In the genomic region with DNA sequence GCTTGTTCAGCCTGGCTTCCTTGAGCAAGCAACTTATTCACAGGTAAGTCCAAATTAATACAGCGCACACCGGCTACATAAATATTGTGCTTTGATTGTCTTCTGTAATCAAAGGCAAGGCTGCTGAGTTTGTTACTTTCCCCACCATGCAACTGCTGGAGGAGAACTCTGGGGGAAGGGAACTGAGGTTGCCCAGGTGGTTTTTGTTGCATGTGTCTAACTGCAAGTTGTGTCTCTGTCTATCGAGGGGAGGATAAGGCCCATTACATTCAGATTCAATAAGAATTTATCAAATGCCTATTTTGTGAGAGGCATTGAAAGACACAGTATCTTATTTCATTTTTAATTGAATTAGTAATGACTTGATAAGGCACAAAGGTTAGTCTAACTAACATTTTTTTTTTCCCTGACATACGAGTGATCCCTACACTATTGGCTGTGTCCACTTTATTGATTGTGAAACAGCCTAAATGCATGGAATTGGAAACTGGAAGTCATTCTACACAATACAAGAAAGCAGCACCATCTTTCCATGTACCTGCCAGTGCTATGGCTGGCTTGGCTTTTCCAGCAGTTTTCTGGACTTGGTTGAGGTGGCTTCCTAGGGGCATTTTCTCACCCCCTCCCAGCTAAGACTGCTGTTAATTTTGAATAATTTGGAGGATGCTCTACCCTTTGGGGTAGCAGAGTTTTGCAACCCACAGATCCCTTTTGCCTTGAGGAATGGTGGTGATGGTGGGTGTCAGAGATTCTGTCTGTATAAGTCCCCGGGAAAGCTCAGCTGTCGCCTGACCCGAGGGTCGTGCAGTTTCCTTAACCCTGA, we compare ENCODE assay signal across 1 cellular context.
TF ChIP-seq lines count a peak whose summit lies in the region.

No MANE protein-coding gene starts in this region.

TF ChIP-seq in H1, 55 proteins besides CTCF, POLR2A, EP300 and RAD21:
- TF ChIP-seq RXRA (IDR thresholded peaks at IDR 0.05; ENCODE audit: insufficient read depth, low read depth, low read length) (no peak), TBP (IDR thresholded peaks at IDR 0.05; ENCODE audit: low read depth, low read length) (no peak), CHD1 (IDR thresholded peaks at IDR 0.05; ENCODE audit: low read depth, low read length) (no peak), NRF1 (IDR thresholded peaks at IDR 0.05; ENCODE audit: low read depth, low read length) (no peak), RFX5 (IDR thresholded peaks at IDR 0.05; ENCODE audit: borderline replicate concordance, low read depth, low read length) (no peak), NANOG (IDR thresholded peaks at IDR 0.05; ENCODE audit: insufficient read depth, low read depth, low read length, poor library complexity, severe bottlenecking) (no peak)
TF ChIP-seq in H1: peak in this region for 0.
